In the genomic region with DNA sequence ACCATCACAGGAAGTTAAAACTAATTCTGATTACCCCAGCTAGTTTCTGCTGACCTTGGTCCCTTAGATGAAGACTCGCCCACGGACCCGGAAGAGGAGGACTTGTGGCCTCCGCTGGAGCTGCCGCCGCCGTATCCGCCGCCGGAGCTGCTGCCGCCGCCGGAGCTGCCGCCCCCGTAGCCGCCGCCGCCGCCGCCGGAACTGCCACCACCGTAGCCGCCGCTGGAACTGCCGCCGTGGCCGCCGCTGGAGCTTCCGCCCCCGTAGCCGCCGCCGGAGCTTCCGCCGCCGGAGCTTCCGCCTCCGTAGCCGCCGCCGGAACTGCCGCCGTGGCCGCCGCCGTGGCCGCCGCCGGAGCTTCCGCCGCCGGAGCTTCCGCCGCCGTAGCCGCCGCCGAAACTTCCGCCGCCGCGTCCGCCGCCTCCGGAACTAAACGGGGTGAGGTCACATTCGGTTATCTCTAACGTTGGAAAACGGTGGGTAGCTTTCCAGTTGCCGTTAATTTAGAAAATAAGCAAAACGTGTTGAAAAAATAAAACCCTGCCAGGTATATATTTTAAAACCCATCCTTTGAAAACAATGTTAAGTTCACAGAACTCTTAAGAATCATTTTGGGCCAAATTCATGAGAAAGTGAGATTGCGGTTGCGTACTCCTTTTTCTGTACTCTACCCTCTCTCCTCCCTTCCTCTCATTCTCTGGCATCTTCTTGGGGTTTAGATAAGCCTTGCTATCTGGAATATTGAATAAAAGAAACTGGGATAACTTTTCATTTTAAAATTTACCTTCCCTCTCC, we compare ENCODE assay signal across 1 cellular context.
TF ChIP-seq lines count a peak whose summit lies in the region.

No MANE protein-coding gene starts in this region.

TF ChIP-seq in PFSK-1, 5 proteins besides CTCF, POLR2A, EP300 and RAD21 (continued from another document):
- TF ChIP-seq, protein P1, sequence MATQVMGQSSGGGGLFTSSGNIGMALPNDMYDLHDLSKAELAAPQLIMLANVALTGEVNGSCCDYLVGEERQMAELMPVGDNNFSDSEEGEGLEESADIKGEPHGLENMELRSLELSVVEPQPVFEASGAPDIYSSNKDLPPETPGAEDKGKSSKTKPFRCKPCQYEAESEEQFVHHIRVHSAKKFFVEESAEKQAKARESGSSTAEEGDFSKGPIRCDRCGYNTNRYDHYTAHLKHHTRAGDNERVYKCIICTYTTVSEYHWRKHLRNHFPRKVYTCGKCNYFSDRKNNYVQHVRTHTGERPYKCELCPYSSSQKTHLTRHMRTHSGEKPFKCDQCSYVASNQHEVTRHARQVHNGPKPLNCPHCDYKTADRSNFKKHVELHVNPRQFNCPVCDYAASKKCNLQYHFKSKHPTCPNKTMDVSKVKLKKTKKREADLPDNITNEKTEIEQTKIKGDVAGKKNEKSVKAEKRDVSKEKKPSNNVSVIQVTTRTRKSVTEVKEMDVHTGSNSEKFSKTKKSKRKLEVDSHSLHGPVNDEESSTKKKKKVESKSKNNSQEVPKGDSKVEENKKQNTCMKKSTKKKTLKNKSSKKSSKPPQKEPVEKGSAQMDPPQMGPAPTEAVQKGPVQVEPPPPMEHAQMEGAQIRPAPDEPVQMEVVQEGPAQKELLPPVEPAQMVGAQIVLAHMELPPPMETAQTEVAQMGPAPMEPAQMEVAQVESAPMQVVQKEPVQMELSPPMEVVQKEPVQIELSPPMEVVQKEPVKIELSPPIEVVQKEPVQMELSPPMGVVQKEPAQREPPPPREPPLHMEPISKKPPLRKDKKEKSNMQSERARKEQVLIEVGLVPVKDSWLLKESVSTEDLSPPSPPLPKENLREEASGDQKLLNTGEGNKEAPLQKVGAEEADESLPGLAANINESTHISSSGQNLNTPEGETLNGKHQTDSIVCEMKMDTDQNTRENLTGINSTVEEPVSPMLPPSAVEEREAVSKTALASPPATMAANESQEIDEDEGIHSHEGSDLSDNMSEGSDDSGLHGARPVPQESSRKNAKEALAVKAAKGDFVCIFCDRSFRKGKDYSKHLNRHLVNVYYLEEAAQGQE (IDR thresholded peaks at IDR 0.05; ENCODE audit: insufficient read depth in 1 of 2, low read depth in 2 of 2, low read length in 2 of 2): no peak
- TF ChIP-seq SIN3A (IDR thresholded peaks at IDR 0.05; ENCODE audit: borderline replicate concordance, insufficient read depth, low read length): no peak
